11 cellular contexts compared by ENCODE assay signal in the genomic region with DNA sequence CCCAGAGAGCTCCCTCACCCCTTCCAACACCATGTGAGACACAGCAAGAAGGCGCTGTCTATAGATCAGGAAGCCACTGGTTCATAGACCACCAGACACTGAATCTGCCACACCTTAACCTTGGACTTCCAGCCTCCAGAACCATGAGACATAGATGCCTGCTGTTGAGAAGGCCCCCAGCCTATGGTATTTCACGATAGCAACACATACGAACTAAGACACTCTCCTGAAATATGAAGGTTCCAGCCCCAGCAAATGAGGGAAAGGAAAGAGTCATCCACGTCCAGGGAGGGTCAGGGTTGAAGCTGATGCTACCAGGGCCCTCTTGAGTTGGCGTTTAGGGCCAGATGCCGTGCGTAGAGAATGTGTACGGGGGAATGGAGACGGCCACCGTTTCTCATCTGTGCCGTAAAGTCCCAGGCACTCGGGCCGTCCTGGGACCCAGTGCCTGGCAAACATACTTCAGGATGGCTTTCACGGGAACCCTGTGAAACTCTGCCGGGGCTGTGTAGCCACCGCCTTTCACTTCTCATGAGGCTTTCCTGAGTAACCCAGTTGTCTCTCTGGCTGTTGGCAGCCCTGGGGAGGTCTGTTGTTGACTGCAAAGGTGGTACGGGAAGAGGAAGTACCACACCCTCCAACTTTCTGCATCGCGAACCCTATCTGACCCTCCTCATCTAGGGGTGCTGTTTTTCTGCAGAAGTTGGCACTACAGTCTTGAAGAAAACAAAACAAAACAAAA.
DNase-seq lines count a peak whose midpoint lies in the region; ATAC-seq lines count a peak whose summit lies in the region.
"Had no signal": no experiment of that assay in that cellular context is flagged by ENCODE, and none has a peak within 500 bp of the region (broad histone marks: within the 10 kb centered on the region; RNA-seq: fewer than 3 reads in every experiment).

No MANE protein-coding gene starts in this region.

- peaks cover 22% of the 10 kb centered on the region for H3K36me3 Mint-ChIP-seq in memory B cell

- H3K4me3 Mint-ChIP-seq in memory B cell, result peak overlapping the region; percentile 48
- H3K4me3 Mint-ChIP-seq: neural crest cell had no signal

- DNase-seq in CD1c-positive myeloid dendritic cell (ENCODE audit: extremely low spot score) (peak; percentile 44), NOMO-1 treated with dmso at 0.1 percent for 144 hours (lab: John Stamatoyannopoulos, UW; ENCODE audit: unreplicated experiment) (peak; percentile 8), memory B cell (ENCODE audit: low spot score in 2 of 2) (peak; percentile 53 to 66), NCI-H187 (lab: John Stamatoyannopoulos, UW) (no peak), NCI-H345 treated with DMSO at 0.1 percent for 48 hours (lab: John Stamatoyannopoulos, UW; ENCODE audit: unreplicated experiment) (no peak)
- DNase-seq in activated CD8-positive, alpha-beta memory T cell treated with anti-CD3 and anti-CD28 coated beads, Interleukin-2, amount 50 U/mL, for 48 hours, result peak; percentile 61
- DNase-seq: NCI-H1105 had no signal

- peaks cover 19% of the 10 kb centered on the region for H3K9me3 Mint-ChIP-seq in memory B cell

- peaks cover 35% of the 10 kb centered on the region for H3K4me1 Mint-ChIP-seq in memory B cell
- H3K4me1 Mint-ChIP-seq: neural crest cell had no signal

- peak overlapping the region; percentile 95 for H3K27ac Mint-ChIP-seq in memory B cell

- ATAC-seq in memory B cell (ENCODE audit: low read depth), result peak; percentile 97
- no peak for ATAC-seq in HG03469 (IDR thresholded peaks at IDR 0.05; ENCODE audit: unreplicated experiment)
- no peak for ATAC-seq in HG03457 (IDR thresholded peaks at IDR 0.05; ENCODE audit: unreplicated experiment)
- ATAC-seq: Right ventricle myocardium inferior had no signal

- no peaks in the 10 kb centered on the region for H3K27me3 Mint-ChIP-seq in memory B cell

Comparison
In these comparisons a context has a peak if more than half of its experiments do, and no peak if none do; other contexts are left out.
1. DNase-seq: peak in CD1c-positive myeloid dendritic cell (single experiment), NOMO-1 treated with dmso at 0.1 percent for 144 hours (single experiment), activated CD8-positive, alpha-beta memory T cell treated with anti-CD3 and anti-CD28 coated beads, Interleukin-2, amount 50 U/mL, for 48 hours (single experiment) and memory B cell (2 of 2); none in NCI-H187 (0 of 2) and NCI-H345 treated with DMSO at 0.1 percent for 48 hours (single experiment).